9 cellular contexts compared by ENCODE assay signal in genomic region chr7:133053321-133053891, GRCh38. TPM values are rescaled to one million over a fixed set of nuclear protein-coding genes. Genes with fewer than 3 reads are reported as not detected.
A peak's percentile ranks its signal among the peaks of the same experiment; 100 is the strongest.
DNase-seq lines count a peak whose midpoint lies in the region; ATAC-seq and TF ChIP-seq lines count a peak whose summit lies in the region.
"Had no signal": no experiment of that assay in that cellular context is flagged by ENCODE, and none has a peak within 500 bp of the region (broad histone marks: within the 10 kb centered on the region; RNA-seq: fewer than 3 reads in every experiment).

No MANE protein-coding gene starts in this region.

- DNase-seq in astrocyte of the spinal cord (ENCODE audit: low read depth, low spot score) (peak; percentile 94), mesendoderm (no peak), iPS-NIHi11 (ENCODE audit: low spot score) (no peak), NCI-H1092 treated with DMSO at 0.1 percent for 48 hours (lab: John Stamatoyannopoulos, UW) (no peak)
- DNase-seq in stimulated activated naive CD4-positive, alpha-beta T cell (lab: John Stamatoyannopoulos, UW), result no peak

- TF ChIP-seq CTCF in astrocyte of the spinal cord (IDR thresholded peaks at IDR 0.05; ENCODE audit: low read depth, low read length), result no peak

- H2BK120ac ChIP-seq in mesendoderm (ENCODE audit: low read depth, low read length), result no peak overlapping the region

- H4K5ac ChIP-seq in mesendoderm (ENCODE audit: low read length), result no peak overlapping the region

- in situ Hi-C loops in astrocyte of the spinal cord (cut with HindIII; ENCODE audit: low sequenced_read_pairs), result no loop called here

- no peak overlapping the region for H3K23ac ChIP-seq in mesendoderm (ENCODE audit: low read length)

- no CpG with 5 or more reads among the region's 4 CpGs for WGBS in mesendoderm (ENCODE audit: extremely low coverage, insufficient coverage, low lambda C conversion rate)

- H3K79me1 ChIP-seq in mesendoderm (ENCODE audit: low read length), result peaks cover 20% of the 10 kb centered on the region

- no peak overlapping the region for H2BK5ac ChIP-seq in mesendoderm (ENCODE audit: low read length)

- H3K4me1 ChIP-seq in BLaER1 (peaks cover 54% of the 10 kb centered on the region), mesendoderm (ENCODE audit: control insufficient read depth, low read depth, low read length) (peaks cover 3% of the 10 kb centered on the region)

- H3K9me3 ChIP-seq in BLaER1, result no peaks in the 10 kb centered on the region
- H3K9me3 ChIP-seq: body of pancreas had no signal

- H3K4ac ChIP-seq in mesendoderm (ENCODE audit: low read depth, low read length), result peak overlapping the region; percentile 48

- H3K9ac ChIP-seq in BLaER1 (no peak overlapping the region), mesendoderm (ENCODE audit: low read length) (no peak overlapping the region)

- no peak overlapping the region for H2AK5ac ChIP-seq in mesendoderm (ENCODE audit: low read length)

- peak; percentile 63 for ATAC-seq in HG02852 (IDR thresholded peaks at IDR 0.05; ENCODE audit: unreplicated experiment)
- ATAC-seq in HG03280 (IDR thresholded peaks at IDR 0.05; ENCODE audit: unreplicated experiment), result no peak
- ATAC-seq: body of pancreas had no signal

- no peak overlapping the region for H4K8ac ChIP-seq in mesendoderm (ENCODE audit: low read depth, low read length)

- H3K27me3 ChIP-seq in BLaER1, result no peaks in the 10 kb centered on the region
- H3K27me3 ChIP-seq in mesendoderm (ENCODE audit: insufficient read depth, low read length, poor library complexity), result no peaks in the 10 kb centered on the region
- H3K27me3 ChIP-seq: body of pancreas had no signal

- H3K4me3 ChIP-seq in BLaER1, result no peak overlapping the region
- no peak overlapping the region for H3K4me3 ChIP-seq in astrocyte of the spinal cord (ENCODE audit: low read depth, low read length)
- H3K4me3 ChIP-seq in mesendoderm (ENCODE audit: low read length), result no peak overlapping the region
- H3K4me3 ChIP-seq: body of pancreas had no signal

- no peak overlapping the region for H3K56ac ChIP-seq in mesendoderm (ENCODE audit: low read length)

- peaks cover 29% of the 10 kb centered on the region for H3K79me2 ChIP-seq in mesendoderm (ENCODE audit: control insufficient read depth, insufficient read depth, low read length)

- no peak overlapping the region for H3K27ac ChIP-seq in BLaER1
- no peak overlapping the region for H3K27ac ChIP-seq in mesendoderm (ENCODE audit: low read depth, low read length)
- H3K27ac ChIP-seq: body of pancreas had no signal

- H4K20me1 ChIP-seq in BLaER1, result peaks cover 80% of the 10 kb centered on the region

- no peak overlapping the region for H2BK15ac ChIP-seq in mesendoderm (replicated peaks; ENCODE audit: low read depth)

- peak overlapping the region; percentile 66 for H3K4me2 ChIP-seq in BLaER1
- H3K4me2 ChIP-seq in mesendoderm (ENCODE audit: low read length), result no peak overlapping the region

- H3K18ac ChIP-seq in mesendoderm (ENCODE audit: low read length), result no peak overlapping the region

- H3K36me3 ChIP-seq in BLaER1 (peaks cover 12% of the 10 kb centered on the region; the same call in 1 of the 2 replicates), mesendoderm (ENCODE audit: control insufficient read depth, insufficient read depth, low read length) (no peaks in the 10 kb centered on the region)

RNA-seq across cellular contexts. Expression of gene CHCHD3, which starts 28.5 kb away (rescaled TPM):
- 126 TPM for polyA plus RNA-seq in mesendoderm (2013, experiment 1 of 2)
- polyA plus RNA-seq in mesendoderm (2013, experiment 2 of 2), result 129 TPM
